In the genomic region with DNA sequence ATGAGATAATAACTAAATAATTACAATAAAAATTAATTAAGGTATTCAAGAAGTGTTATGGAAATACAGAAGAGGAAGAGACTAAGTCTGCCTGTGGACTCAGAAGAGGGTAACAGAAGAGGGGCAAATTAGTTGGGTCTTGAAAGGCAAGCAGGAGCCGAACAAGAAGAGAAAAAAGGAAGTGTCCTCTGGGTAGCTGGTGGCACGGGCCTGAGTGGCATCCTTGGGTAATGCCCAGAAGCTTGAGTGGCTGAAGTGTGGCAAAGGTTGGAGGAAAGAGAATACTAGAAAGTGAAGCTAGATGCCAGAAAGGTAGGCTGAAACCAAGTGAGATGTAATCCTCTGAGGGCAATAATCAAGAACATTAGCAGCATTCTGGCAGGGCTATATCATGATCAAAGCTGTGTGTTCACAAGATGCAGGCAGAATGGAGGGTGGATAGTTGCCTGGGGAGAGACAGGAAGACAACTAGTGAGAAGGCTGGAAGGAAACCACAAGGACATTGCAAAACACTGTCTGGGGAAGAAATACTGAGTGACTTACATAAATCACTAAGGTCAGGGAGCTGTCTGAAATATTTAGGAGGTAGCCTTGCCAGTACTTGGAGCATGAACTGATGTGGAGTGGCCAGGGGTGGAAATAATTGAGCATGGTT, we compare ENCODE assay signal across 10 cellular contexts. TPM values are rescaled to one million over a fixed set of nuclear protein-coding genes. Genes with fewer than 3 reads are reported as not detected.
DNase-seq lines count a peak whose midpoint lies in the region; ATAC-seq, FAIRE-seq and TF ChIP-seq lines count a peak whose summit lies in the region.
"Had no signal": no experiment of that assay in that cellular context is flagged by ENCODE, and none has a peak within 500 bp of the region (broad histone marks: within the 10 kb centered on the region; RNA-seq: fewer than 3 reads in every experiment).

No MANE protein-coding gene starts in this region.

- peak; percentile 25 for ATAC-seq in activated T-helper 17 cell treated with anti-CD3 and anti-CD28 coated beads, Interleukin-2, amount 50 U/mL, for 72 hours (replicated peaks)
- no peak for ATAC-seq in HG03175 (IDR thresholded peaks at IDR 0.05; ENCODE audit: unreplicated experiment)

- H3K36me3 ChIP-seq in ovary (no peaks in the 10 kb centered on the region), smooth muscle cell (ENCODE audit: low read depth) (no peaks in the 10 kb centered on the region)

- H3K27ac Mint-ChIP-seq in CD14-positive monocyte: peak overlapping the region; percentile 73 to 95 (median 91)
- peak overlapping the region; percentile 61 for H3K27ac Mint-ChIP-seq in activated T-helper 17 cell treated with anti-CD3 and anti-CD28 coated beads, Interleukin-2, amount 50 U/mL, for 72 hours

- peaks cover 2% of the 10 kb centered on the region in 2 donors for H3K36me3 Mint-ChIP-seq in CD14-positive monocyte
- H3K36me3 Mint-ChIP-seq in activated T-helper 17 cell treated with anti-CD3 and anti-CD28 coated beads, Interleukin-2, amount 50 U/mL, for 72 hours (ENCODE audit: low read depth): peaks cover 7% of the 10 kb centered on the region

- TF ChIP-seq POLR2A in ovary (IDR thresholded peaks at IDR 0.05): no peak

- H3K9me3 Mint-ChIP-seq in CD14-positive monocyte: peaks cover 0 to 2% (median 0%) of the 10 kb centered on the region in 7 donors
- H3K9me3 Mint-ChIP-seq in activated T-helper 17 cell treated with anti-CD3 and anti-CD28 coated beads, Interleukin-2, amount 50 U/mL, for 72 hours: no peaks in the 10 kb centered on the region

- peak; percentile 23 for FAIRE-seq in HTR-8/SVneo (lab: Jason Lieb, UNC)
- FAIRE-seq: islet of Langerhans had no signal

- TF ChIP-seq CTCF in CD14-positive monocyte (IDR thresholded peaks at IDR 0.05) (no peak), ovary (IDR thresholded peaks at IDR 0.05) (no peak), smooth muscle cell (IDR thresholded peaks at IDR 0.05; ENCODE audit: borderline replicate concordance, insufficient read depth, poor library complexity, severe bottlenecking) (no peak)

- no peak overlapping the region for H3K4me2 ChIP-seq in smooth muscle cell
- H3K4me2 ChIP-seq: KMS-11 had no signal

- whole genome bisulfite sequencing in ovary, 3 donors: 80 to 88% (median 88%) methylated on average over 2 of the region's 2 CpGs
- WGBS in smooth muscle cell (ENCODE audit: low lambda C conversion rate): 98% methylated on average over 2 of the region's 2 CpGs

- H3K4me1 Mint-ChIP-seq in CD14-positive monocyte: peaks cover 62% of the 10 kb centered on the region
- peaks cover 46% of the 10 kb centered on the region for H3K4me1 Mint-ChIP-seq in activated T-helper 17 cell treated with anti-CD3 and anti-CD28 coated beads, Interleukin-2, amount 50 U/mL, for 72 hours

- peak; percentile 54 for DNase-seq in CD14-positive monocyte (ENCODE audit: low spot score)
- DNase-seq in HTR-8/SVneo (ENCODE audit: insufficient read length, low spot score): peak; percentile 56
- peak; percentile 41 for DNase-seq in midbrain (lab: John Stamatoyannopoulos, UW)
- no peak for DNase-seq in ovary
- no peak for DNase-seq in NCI-H1436 (lab: John Stamatoyannopoulos, UW)
- DNase-seq in smooth muscle cell (lab: John Stamatoyannopoulos, UW; ENCODE audit: unreplicated experiment): no peak

- H3K4me3 ChIP-seq in ovary: no peak overlapping the region
- no peak overlapping the region for H3K4me3 ChIP-seq in smooth muscle cell

- H3K27ac ChIP-seq in ovary: no peak overlapping the region
- H3K27ac ChIP-seq in smooth muscle cell (ENCODE audit: low read depth): no peak overlapping the region
- H3K27ac ChIP-seq: KMS-11 had no signal

- no peak overlapping the region for H3K9ac ChIP-seq in smooth muscle cell (ENCODE audit: low read depth)
- H3K9ac ChIP-seq: KMS-11 had no signal

- H3K79me2 ChIP-seq in smooth muscle cell (ENCODE audit: low read depth): no peaks in the 10 kb centered on the region

- intact Hi-C loops in CD14-positive monocyte (cut with micrococcal nuclease) (no loop called here), ovary (cut with DNase I) (no loop called here)

- H4K20me1 ChIP-seq in smooth muscle cell (ENCODE audit: low read depth): no peaks in the 10 kb centered on the region

- peaks cover 8% of the 10 kb centered on the region for H3K4me1 ChIP-seq in ovary (ENCODE audit: insufficient read depth)
- H3K4me1 ChIP-seq in smooth muscle cell (ENCODE audit: low read depth): no peaks in the 10 kb centered on the region

- no peaks in the 10 kb centered on the region for H3K9me3 ChIP-seq in ovary
- no peaks in the 10 kb centered on the region for H3K9me3 ChIP-seq in smooth muscle cell (replicated peaks; ENCODE audit: low read depth)

- H3F3A ChIP-seq in smooth muscle cell (ENCODE audit: low read depth): no peaks in the 10 kb centered on the region

- no peak overlapping the region for H2AFZ ChIP-seq in smooth muscle cell (ENCODE audit: low read depth)

- peak overlapping the region; percentile 39 to 76 for H3K4me3 Mint-ChIP-seq in CD14-positive monocyte
- H3K4me3 Mint-ChIP-seq in activated T-helper 17 cell treated with anti-CD3 and anti-CD28 coated beads, Interleukin-2, amount 50 U/mL, for 72 hours: peak overlapping the region; percentile 54

- no peak for TF ChIP-seq EP300 in ovary (IDR thresholded peaks at IDR 0.05)

- H3K27me3 ChIP-seq in ovary (no peaks in the 10 kb centered on the region), smooth muscle cell (ENCODE audit: low read depth) (no peaks in the 10 kb centered on the region)

- H3K27me3 Mint-ChIP-seq in CD14-positive monocyte (ENCODE audit: low read depth in 3 of 3): no peaks in the 10 kb centered on the region
- H3K27me3 Mint-ChIP-seq in activated T-helper 17 cell treated with anti-CD3 and anti-CD28 coated beads, Interleukin-2, amount 50 U/mL, for 72 hours: no peaks in the 10 kb centered on the region

RNA-seq across cellular contexts. Expression of a gene that starts 16.2 kb away (rescaled TPM):
- 10 to 100 TPM in 1 of 2 donors, 1 to 10 TPM in 1; 9.5 to 16.5 TPM for polyA plus RNA-seq in CD14-positive monocyte
- 100 to 1,000 TPM; 142 to 227 TPM for total RNA-seq in activated T-helper 17 cell treated with anti-CD3 and anti-CD28 coated beads, Interleukin-2, amount 50 U/mL, for 72 hours
- 10 to 100 TPM; 28.9 to 42.5 (median 32.8) TPM for total RNA-seq in ovary
- polyA plus RNA-seq in ovary: 10 to 100 TPM; 15.3 to 15.9 TPM
- 0.04 TPM in 2 replicates for total RNA-seq in smooth muscle cell
- polyA plus RNA-seq in smooth muscle cell: not detected in 2 replicates

Comparison
In these comparisons a context has a peak if more than half of its experiments do, and no peak if none do; other contexts are left out.
1. DNase-seq: peak in CD14-positive monocyte (single experiment), HTR-8/SVneo (single experiment) and midbrain (single experiment); none in ovary (0 of 5), NCI-H1436 (single experiment) and smooth muscle cell (single experiment).
2. RNA of a gene that starts 16.2 kb away (total RNA-seq): 142 to 227 TPM in activated T-helper 17 cell treated with anti-CD3 and anti-CD28 coated beads, Interleukin-2, amount 50 U/mL, for 72 hours and 28.9 to 42.5 TPM in ovary; 0.04 TPM in smooth muscle cell; every median in the first group is over 10 times any median in the second.